In genomic region chr6:106829451-106829850, GRCh38 we compare ENCODE assay signal across 20 cellular contexts.
"Had no signal": no experiment of that assay in that cellular context is flagged by ENCODE, and none has a peak within 500 bp of the region (broad histone marks: within the 10 kb centered on the region; RNA-seq: fewer than 3 reads in every experiment).

No MANE protein-coding gene starts in this region.

- H3K36me3 Mint-ChIP-seq: immature natural killer cell had no signal

- FAIRE-seq: colon, kidney had no signal

- H3K36me3 ChIP-seq: sigmoid colon, stomach, thoracic aorta, transverse colon had no signal

- H3K9ac ChIP-seq: parathyroid adenoma had no signal

- H3K27me3 Mint-ChIP-seq: dendritic cell treated with granulocyte-macrophage colony-stimulating factor and Interleukin-4, amounts not matched to agents 40 ng/mL and 50 ng/mL, for 4 days; naive B cell had no signal

- H3K9me3 ChIP-seq: sigmoid colon, stomach, thoracic aorta had no signal

- H3K4me1 Mint-ChIP-seq: immature natural killer cell, nephron progenitor cell had no signal

- H3K27ac ChIP-seq: foreskin keratinocyte, parathyroid adenoma, sigmoid colon, skin epidermis, stomach, thoracic aorta, transverse colon had no signal

- H2AFZ ChIP-seq: parathyroid adenoma had no signal

- H3K79me2 ChIP-seq: parathyroid adenoma had no signal

- H3K4me1 ChIP-seq: foreskin keratinocyte, parathyroid adenoma, sigmoid colon, stomach, transverse colon had no signal

- H3K9me3 Mint-ChIP-seq: dendritic cell treated with granulocyte-macrophage colony-stimulating factor and Interleukin-4, amounts not matched to agents 40 ng/mL and 50 ng/mL, for 4 days; immature natural killer cell had no signal

- DNase-seq: foreskin keratinocyte; immature natural killer cell; kidney; left cardiac atrium; left ventricle myocardium superior; mesendoderm; naive B cell; nephron progenitor cell; sigmoid colon; stimulated activated CD4-positive, alpha-beta T cell treated with anti-CD3 and anti-CD28 coated beads, Interleukin-2, amount 100 ng/mL, for 24 hours; stimulated activated naive CD4-positive, alpha-beta T cell; stomach; substantia nigra; transverse colon had no signal

- H3K4me3 ChIP-seq: lung, sigmoid colon, skin epidermis, stomach, thoracic aorta, transverse colon had no signal

- H3K27me3 ChIP-seq: foreskin keratinocyte, sigmoid colon, stomach, transverse colon had no signal

- H3K4me3 Mint-ChIP-seq: dendritic cell treated with granulocyte-macrophage colony-stimulating factor and Interleukin-4, amounts not matched to agents 40 ng/mL and 50 ng/mL, for 4 days; immature natural killer cell; nephron progenitor cell had no signal

- H3K27ac Mint-ChIP-seq: dendritic cell treated with granulocyte-macrophage colony-stimulating factor and Interleukin-4, amounts not matched to agents 40 ng/mL and 50 ng/mL, for 4 days; immature natural killer cell; naive B cell; nephron progenitor cell had no signal
